Comparison of ENCODE assay signal across 23 cellular contexts in genomic region chr14:53354331-53354730, GRCh38.
"Had no signal": no experiment of that assay in that cellular context is flagged by ENCODE, and none has a peak within 500 bp of the region (broad histone marks: within the 10 kb centered on the region; RNA-seq: fewer than 3 reads in every experiment).

No MANE protein-coding gene starts in this region.

- H3K36me3 ChIP-seq: left ventricle myocardium inferior, ovary, sigmoid colon, stomach, upper lobe of left lung had no signal

- DNase-seq: activated CD4-positive, alpha-beta T cell treated with anti-CD3 and anti-CD28 coated beads, Interleukin-2, amount 10 ng/mL, durations not matched to agents 7 days and 5 days; activated CD8-positive, alpha-beta memory T cell treated with anti-CD3 and anti-CD28 coated beads, Interleukin-2, amount 50 U/mL, for 4 hours; activated CD8-positive, alpha-beta T cell treated with anti-CD3 and anti-CD28 coated beads, Interleukin-2, amount 10 ng/mL, durations not matched to agents 7 days and 5 days; activated naive CD4-positive, alpha-beta T cell treated with anti-CD3 and anti-CD28 coated beads for 36 hours; activated T-cell treated with anti-CD3 and anti-CD28 coated beads, Interleukin-2, amount 50 U/mL, for 4 hours; anterior cingulate cortex; cerebellar nuclear complex; cortex of kidney; glutamatergic neuron; hypothalamus; kidney glomerular epithelial cell; left ventricle myocardium inferior; mammary epithelial cell; mucosa of descending colon; naive B cell; ovary; sigmoid colon; stimulated activated CD4-positive, alpha-beta T cell treated with anti-CD3 and anti-CD28 coated beads, Interleukin-4, amount 100 ng/mL, for 24 hours; stomach; testis; upper lobe of left lung had no signal

- H3K27me3 ChIP-seq: ovary, sigmoid colon, stomach, testis, upper lobe of left lung had no signal

- H3K36me3 Mint-ChIP-seq: naive B cell; stimulated activated effector memory CD8-positive, alpha-beta T cell treated with anti-CD3 and anti-CD28 coated beads, Interleukin-12 subunit alpha, Interleukin-12 subunit beta, amount 100 ng/mL, for 72 hours had no signal

- H3K4me1 Mint-ChIP-seq: naive B cell; stimulated activated effector memory CD8-positive, alpha-beta T cell treated with anti-CD3 and anti-CD28 coated beads, Interleukin-12 subunit alpha, Interleukin-12 subunit beta, amount 100 ng/mL, for 72 hours had no signal

- H3K9me3 ChIP-seq: left ventricle myocardium inferior, mucosa of descending colon, ovary, sigmoid colon, stomach, testis, upper lobe of left lung had no signal

- H3K27me3 Mint-ChIP-seq: activated CD4-positive, alpha-beta T cell treated with anti-CD3 and anti-CD28 coated beads, Interleukin-2, amount 10 ng/mL, durations not matched to agents 7 days and 5 days; naive B cell had no signal

- H3K27ac Mint-ChIP-seq: activated CD4-positive, alpha-beta T cell treated with anti-CD3 and anti-CD28 coated beads, Interleukin-2, amount 10 ng/mL, durations not matched to agents 7 days and 5 days; activated CD8-positive, alpha-beta T cell treated with anti-CD3 and anti-CD28 coated beads, Interleukin-2, amount 10 ng/mL, durations not matched to agents 7 days and 5 days; activated naive CD4-positive, alpha-beta T cell treated with anti-CD3 and anti-CD28 coated beads for 36 hours; naive B cell; stimulated activated effector memory CD8-positive, alpha-beta T cell treated with anti-CD3 and anti-CD28 coated beads, Interleukin-12 subunit alpha, Interleukin-12 subunit beta, amount 100 ng/mL, for 72 hours had no signal

- H3K4me3 ChIP-seq: left ventricle myocardium inferior, mucosa of descending colon, ovary, sigmoid colon, stomach, testis, upper lobe of left lung had no signal

- H3K27ac ChIP-seq: ovary, sigmoid colon, testis, upper lobe of left lung had no signal

- ATAC-seq: activated CD8-positive, alpha-beta T cell treated with anti-CD3 and anti-CD28 coated beads, Interleukin-2, amount 10 ng/mL, durations not matched to agents 7 days and 5 days; activated T-cell treated with anti-CD3 and anti-CD28 coated beads, Interleukin-2, amount 50 U/mL, for 4 hours; esophagus mucosa; mucosa of descending colon; stimulated activated effector memory CD8-positive, alpha-beta T cell treated with anti-CD3 and anti-CD28 coated beads, Interleukin-12 subunit alpha, Interleukin-12 subunit beta, amount 100 ng/mL, for 72 hours had no signal

- H3K4me3 Mint-ChIP-seq: activated CD4-positive, alpha-beta T cell treated with anti-CD3 and anti-CD28 coated beads, Interleukin-2, amount 10 ng/mL, durations not matched to agents 7 days and 5 days; activated CD8-positive, alpha-beta T cell treated with anti-CD3 and anti-CD28 coated beads, Interleukin-2, amount 10 ng/mL, durations not matched to agents 7 days and 5 days; activated naive CD4-positive, alpha-beta T cell treated with anti-CD3 and anti-CD28 coated beads for 36 hours; activated T-cell treated with anti-CD3 and anti-CD28 coated beads, Interleukin-2, amount 50 U/mL, for 4 hours; naive B cell; stimulated activated effector memory CD8-positive, alpha-beta T cell treated with anti-CD3 and anti-CD28 coated beads, Interleukin-12 subunit alpha, Interleukin-12 subunit beta, amount 100 ng/mL, for 72 hours had no signal

- H3K9me3 Mint-ChIP-seq: activated CD4-positive, alpha-beta T cell treated with anti-CD3 and anti-CD28 coated beads, Interleukin-2, amount 10 ng/mL, durations not matched to agents 7 days and 5 days; activated naive CD4-positive, alpha-beta T cell treated with anti-CD3 and anti-CD28 coated beads for 36 hours; activated T-cell treated with anti-CD3 and anti-CD28 coated beads, Interleukin-2, amount 50 U/mL, for 4 hours; stimulated activated effector memory CD8-positive, alpha-beta T cell treated with anti-CD3 and anti-CD28 coated beads, Interleukin-12 subunit alpha, Interleukin-12 subunit beta, amount 100 ng/mL, for 72 hours had no signal
